Comparison of ENCODE assay signal across 11 cellular contexts in the genomic region with DNA sequence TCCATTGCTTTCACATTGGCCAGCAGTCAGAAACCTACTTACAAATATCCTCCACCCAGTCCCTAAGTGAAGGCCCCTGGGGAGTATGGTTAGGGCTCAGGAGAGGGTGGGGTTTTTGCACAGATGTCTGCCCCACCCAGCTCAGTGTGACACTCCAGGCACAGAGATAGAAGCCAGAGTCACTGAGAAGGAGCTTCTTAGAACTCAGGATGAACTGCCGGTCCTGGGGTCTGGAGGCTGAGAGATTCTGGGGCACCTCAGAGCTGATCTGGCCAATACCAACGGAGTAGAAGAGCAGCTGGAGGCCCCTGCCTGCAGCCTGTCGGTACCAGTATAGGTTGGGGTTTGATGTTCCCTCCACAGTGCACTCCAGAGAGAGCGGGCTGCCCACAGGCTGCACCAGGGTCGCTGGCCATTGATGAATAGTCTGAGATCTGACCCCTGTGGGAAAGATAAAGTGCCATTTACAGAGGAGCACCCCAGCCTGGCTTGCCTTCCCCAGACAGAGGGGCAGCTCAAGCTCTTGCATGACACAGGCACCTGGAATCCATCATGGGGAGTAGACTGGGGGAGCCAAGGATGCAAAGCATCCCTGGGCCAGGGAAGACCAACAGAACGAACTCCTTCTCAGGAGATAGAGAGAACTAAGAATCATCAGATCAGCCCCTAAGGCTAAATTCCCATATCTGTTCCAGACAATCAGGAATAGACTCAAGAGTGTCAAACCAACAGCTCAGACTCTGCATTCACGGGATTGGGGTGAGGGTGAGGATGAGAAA. TPM values are rescaled to one million over a fixed set of nuclear protein-coding genes. Genes with fewer than 3 reads are reported as not detected.
DNase-seq lines count a peak whose midpoint lies in the region; ATAC-seq, FAIRE-seq and TF ChIP-seq lines count a peak whose summit lies in the region.
"Had no signal": no experiment of that assay in that cellular context is flagged by ENCODE, and none has a peak within 500 bp of the region (broad histone marks: within the 10 kb centered on the region; RNA-seq: fewer than 3 reads in every experiment).

No MANE protein-coding gene starts in this region.

- H3K27ac ChIP-seq in PC-3 (ENCODE audit: low read length), result peak overlapping the region; percentile 98
- H3K27ac ChIP-seq in H1 (ENCODE audit: low read depth, low read length), result 0 out of 2 replicates have a peak overlapping the region, but pooled peaks have one; percentile 30
- no peak overlapping the region for H3K27ac ChIP-seq in right atrium auricular region
- no peak overlapping the region for H3K27ac ChIP-seq in substantia nigra (ENCODE audit: low read depth, low read length, poor library complexity, severe bottlenecking)
- no peak overlapping the region for H3K27ac ChIP-seq in aorta (ENCODE audit: low read depth in 1 of 2, low read length in 2 of 2)

- H3K9me2 ChIP-seq in PC-3 (replicated peaks; ENCODE audit: low read length), result no peaks in the 10 kb centered on the region

- no peak overlapping the region for H3K14ac ChIP-seq in H1 (ENCODE audit: insufficient read length)

- intact Hi-C loops in PC-3 (cut with micrococcal nuclease) (loop anchor here (1.0 to 5.0 kb wide), 4 partner anchors 23 to 210 kb away; no protein-coding TSS in a partner anchor), aorta (cut with DNase I) (no loop called here)

- no peak overlapping the region for H2BK15ac ChIP-seq in H1 (ENCODE audit: low read length)

- 50% methylated on average over 7 of the region's 7 CpGs; no CpG with 5 or more reads in 1 of the 2 experiments for WGBS in H1 (ENCODE audit: extremely low coverage in 1 of 2, insufficient coverage in 1 of 2, insufficient read length in 1 of 2, insufficient replicate concordance in 2 of 2, low coverage in 1 of 2, low lambda C conversion rate in 2 of 2, missing lambda C conversion rate in 1 of 2), 2 experiments
- WGBS in aorta, 2 donors, result 38 to 51% methylated on average over 7 of the region's 7 CpGs

- no peaks in the 10 kb centered on the region for H3K36me3 ChIP-seq in PC-3 (ENCODE audit: low read depth, low read length)
- H3K36me3 ChIP-seq in H1 (ENCODE audit: control insufficient read depth in 2 of 4, insufficient read depth in 4 of 4, low read length in 3 of 4), result no peaks in the 10 kb centered on the region; a peak in 1 of 8 replicates
- no peaks in the 10 kb centered on the region for H3K36me3 ChIP-seq in right atrium auricular region
- no peaks in the 10 kb centered on the region for H3K36me3 ChIP-seq in aorta (ENCODE audit: control insufficient read depth in 1 of 2, insufficient read depth in 2 of 2, low read length in 1 of 2)
- H3K36me3 ChIP-seq: Peyer's patch had no signal

- no peak for DNase-seq in stimulated activated naive CD8-positive, alpha-beta T cell treated with anti-CD3 and anti-CD28 coated beads, Interleukin-15, Interleukin-2, amounts not matched to agents 100 U/mL and 50 U/mL, for 24 hours
- DNase-seq in PC-3 (peak; percentile 11), H1 (ENCODE audit: low read depth in 1 of 2, low spot score in 2 of 2) (no peak), right atrium auricular region (ENCODE audit: low spot score) (no peak), substantia nigra (lab: John Stamatoyannopoulos, UW) (no peak), aorta (no peak)
- DNase-seq: anterior cingulate cortex had no signal

- H3K79me2 ChIP-seq in PC-3 (ENCODE audit: low read length) (peaks cover 10% of the 10 kb centered on the region; the same call in 1 of the 2 replicates), H1 (ENCODE audit: control insufficient read depth in 1 of 2, insufficient read depth in 2 of 2, low read length in 2 of 2) (no peaks in the 10 kb centered on the region)

- H4K8ac ChIP-seq in H1 (ENCODE audit: extremely low read depth, insufficient read depth, low read length), result peak overlapping the region; percentile 86; the same call in 1 of the 2 replicates

- no peak for TF ChIP-seq CTCF in PC-3 (conservative IDR thresholded peaks at IDR 0.05; ENCODE audit: low read depth, low read length)
- no peak for TF ChIP-seq CTCF in H1 (IDR thresholded peaks at IDR 0.05; ENCODE audit: control extremely low read depth in 1 of 3, insufficient read depth in 1 of 3, low read depth in 1 of 3, low read length in 3 of 3)
- TF ChIP-seq CTCF in right atrium auricular region (IDR thresholded peaks at IDR 0.05), result no peak

- H3K4me1 ChIP-seq in PC-3 (ENCODE audit: insufficient read depth, low read length) (peaks cover 65% of the 10 kb centered on the region), H1 (replicated peaks in 1 of 4; ENCODE audit: control insufficient read depth in 3 of 4, insufficient read depth in 4 of 4, low read length in 3 of 4) (peaks cover 10 to 23% (median 17%) of the 10 kb centered on the region in 4 experiments), right atrium auricular region (no peaks in the 10 kb centered on the region), aorta (ENCODE audit: control insufficient read depth in 1 of 2, insufficient read depth in 2 of 2, low read length in 2 of 2) (no peaks in the 10 kb centered on the region)

- H3K4me2 ChIP-seq in PC-3 (ENCODE audit: low read length) (peak overlapping the region; percentile 80), H1 (ENCODE audit: insufficient read depth in 1 of 2, low read depth in 2 of 2, low read length in 2 of 2) (peak overlapping the region; percentile 43 to 53; a peak in 3 of 4 replicates)

- no peak overlapping the region for H3K56ac ChIP-seq in H1 (replicated peaks; ENCODE audit: insufficient read length, low read depth, low read length)

- H3K27ac Mint-ChIP-seq in stimulated activated naive CD8-positive, alpha-beta T cell treated with anti-CD3 and anti-CD28 coated beads, Interleukin-15, Interleukin-2, amounts not matched to agents 100 ng/mL and 50 ng/mL, for 24 hours, result peak overlapping the region; percentile 100

- H4K91ac ChIP-seq in H1 (replicated peaks; ENCODE audit: insufficient read length, low read length), result peak overlapping the region; percentile 1

- H3K27me3 ChIP-seq in PC-3 (ENCODE audit: low read length) (no peaks in the 10 kb centered on the region), H1 (replicated peaks in 1 of 4; ENCODE audit: control insufficient read depth in 3 of 4, extremely low read depth in 1 of 4, insufficient read depth in 3 of 4, low read length in 3 of 4) (no peaks in the 10 kb centered on the region), right atrium auricular region (no peaks in the 10 kb centered on the region), aorta (ENCODE audit: control insufficient read depth in 1 of 2, insufficient read depth in 2 of 2, low read length in 1 of 2) (no peaks in the 10 kb centered on the region)
- H3K27me3 ChIP-seq: Peyer's patch had no signal

- FAIRE-seq in H1 (lab: Jason Lieb, UNC), result no peak

- peaks cover 75% of the 10 kb centered on the region for H3K4me1 Mint-ChIP-seq in stimulated activated naive CD8-positive, alpha-beta T cell treated with anti-CD3 and anti-CD28 coated beads, Interleukin-15, Interleukin-2, amounts not matched to agents 100 ng/mL and 50 ng/mL, for 24 hours (ENCODE audit: low read depth)

- H3K9me3 ChIP-seq in PC-3 (ENCODE audit: low read length) (no peaks in the 10 kb centered on the region), H1 (ENCODE audit: insufficient read depth in 2 of 2, low read depth in 1 of 2, low read length in 1 of 2) (no peaks in the 10 kb centered on the region), right atrium auricular region (no peaks in the 10 kb centered on the region), aorta (ENCODE audit: control insufficient read depth, low read length) (no peaks in the 10 kb centered on the region)
- H3K9me3 ChIP-seq: Peyer's patch had no signal

- POLR2A ChIA-PET in PC-3 (lab: Charles Lee; ENCODE audit: unreplicated experiment) (interaction anchor here (0.6 to 1.2 kb wide), 5 partner anchors 15 to 304 kb away, joined by 3 to 9 read pairs (median 5); no protein-coding TSS in a partner anchor), H1 (lab: Charles Lee; ENCODE audit: partially characterized antibody) (interaction anchor here (2.4 kb wide), 1 partner anchor 16 kb away, joined by 18 read pairs; no protein-coding TSS in a partner anchor)

- TF ChIP-seq EP300 in H1 (IDR thresholded peaks at IDR 0.05; ENCODE audit: borderline replicate concordance in 1 of 2, low read depth in 2 of 2, low read length in 2 of 2), result no peak

- peak overlapping the region; percentile 30 for H2BK120ac ChIP-seq in H1 (replicated peaks; ENCODE audit: low read depth, low read length)

- no peak overlapping the region for H3K4ac ChIP-seq in H1 (replicated peaks; ENCODE audit: insufficient read length, low read depth, low read length)

- peak overlapping the region; percentile 88 for H3K18ac ChIP-seq in H1 (ENCODE audit: extremely low read depth, low read length)

- peak overlapping the region; percentile 87; the same call in 1 of the 2 replicates for H2BK5ac ChIP-seq in H1 (ENCODE audit: low read depth, low read length)

- no peak for ATAC-seq in stimulated activated naive CD8-positive, alpha-beta T cell treated with anti-CD3 and anti-CD28 coated beads, Interleukin-15, Interleukin-2, amounts not matched to agents 100 U/mL and 50 U/mL, for 24 hours
- ATAC-seq in PC-3 (no peak), GM21528 (IDR thresholded peaks at IDR 0.05; ENCODE audit: low FRiP score, unreplicated experiment) (no peak), aorta (ENCODE audit: low FRiP score) (no peak)

- no peaks in the 10 kb centered on the region for H3K9me3 Mint-ChIP-seq in stimulated activated naive CD8-positive, alpha-beta T cell treated with anti-CD3 and anti-CD28 coated beads, Interleukin-15, Interleukin-2, amounts not matched to agents 100 ng/mL and 50 ng/mL, for 24 hours

- peak overlapping the region; percentile 67 for H3K4me3 Mint-ChIP-seq in stimulated activated naive CD8-positive, alpha-beta T cell treated with anti-CD3 and anti-CD28 coated beads, Interleukin-15, Interleukin-2, amounts not matched to agents 100 ng/mL and 50 ng/mL, for 24 hours

- H2AFZ ChIP-seq in PC-3 (ENCODE audit: low read length) (no peak overlapping the region), H1 (ENCODE audit: low read length) (no peak overlapping the region)

- BruUV-seq in PC-3 (replicated peaks; lab: Mats Ljungman, UMichigan), result TSS peak; percentile 85

- peak overlapping the region; percentile 98 for H3K9ac ChIP-seq in PC-3 (ENCODE audit: low read length)
- no peak overlapping the region; a peak in 2 of 7 replicates for H3K9ac ChIP-seq in H1 (replicated peaks in 1 of 4; ENCODE audit: extremely low read depth in 1 of 4, low read depth in 3 of 4, low read length in 3 of 4)

- CTCF ChIA-PET in PC-3 (lab: Charles Lee) (interaction anchor here (0.7 to 8.1 kb wide), 6 partner anchors 23 to 209 kb away, joined by 3 to 90 read pairs (median 10); no protein-coding TSS in a partner anchor), H1 (lab: Charles Lee; ENCODE audit: partially characterized antibody) (interaction anchor here (0.6 to 18.9 kb wide), 37 partner anchors 8 to 286 kb away, joined by 3 to 430 read pairs (median 5); partner anchors contain the start of gene PRSS2)

- TF ChIP-seq RAD21 in H1 (IDR thresholded peaks at IDR 0.05 in 1 of 2, conservative IDR thresholded peaks at IDR 0.05 in 1 of 2; ENCODE audit: low read depth in 2 of 2, low read length in 2 of 2), result no peak

- peak overlapping the region; percentile 15; the same call in 1 of the 2 replicates for H2BK20ac ChIP-seq in H1 (ENCODE audit: low read length)

- H3K23ac ChIP-seq in H1 (ENCODE audit: insufficient read length), result no peak overlapping the region

- H3F3A ChIP-seq in PC-3 (ENCODE audit: low read length, unreplicated experiment), result peaks cover 18% of the 10 kb centered on the region

- peak overlapping the region; percentile 41 for H3K4me3 ChIP-seq in PC-3 (ENCODE audit: low read length)
- peak overlapping the region in 3 of 4 experiments; percentile 9 to 14 (median 12); a peak in 2 of 8 replicates for H3K4me3 ChIP-seq in H1 (ENCODE audit: extremely low read depth in 1 of 4, insufficient read depth in 2 of 4, low read depth in 3 of 4, low read length in 4 of 4)
- H3K4me3 ChIP-seq in right atrium auricular region, result no peak overlapping the region
- no peak overlapping the region for H3K4me3 ChIP-seq in aorta (ENCODE audit: low read length in 2 of 2)

- peak overlapping the region; percentile 94 for H2BK12ac ChIP-seq in H1 (ENCODE audit: low read depth, low read length)

- TF ChIP-seq POLR2A in H1 (IDR thresholded peaks at IDR 0.05; ENCODE audit: control extremely low read depth in 1 of 2, low read depth in 2 of 2, low read length in 2 of 2), result no peak

- peaks cover 4% of the 10 kb centered on the region for H3K36me3 Mint-ChIP-seq in stimulated activated naive CD8-positive, alpha-beta T cell treated with anti-CD3 and anti-CD28 coated beads, Interleukin-15, Interleukin-2, amounts not matched to agents 100 ng/mL and 50 ng/mL, for 24 hours (ENCODE audit: low read depth)

- H3K23me2 ChIP-seq in H1 (ENCODE audit: low read depth, low read length), result no peaks in the 10 kb centered on the region

- no peaks in the 10 kb centered on the region for H3K27me3 Mint-ChIP-seq in stimulated activated naive CD8-positive, alpha-beta T cell treated with anti-CD3 and anti-CD28 coated beads, Interleukin-15, Interleukin-2, amounts not matched to agents 100 ng/mL and 50 ng/mL, for 24 hours

- 0 out of 2 replicates have a peak overlapping the region, but pooled peaks have one; percentile 4 for H2AK5ac ChIP-seq in H1 (ENCODE audit: low read depth, low read length)

- H4K5ac ChIP-seq in H1 (ENCODE audit: insufficient read length, low read depth, low read length), result no peak overlapping the region

- no peaks in the 10 kb centered on the region for H3K79me1 ChIP-seq in H1 (ENCODE audit: low read depth, low read length)

- no peaks in the 10 kb centered on the region for H4K20me1 ChIP-seq in PC-3 (ENCODE audit: low read length)
- H4K20me1 ChIP-seq in H1 (replicated peaks in 1 of 2; ENCODE audit: control insufficient read depth in 1 of 2, insufficient read depth in 2 of 2, low read length in 2 of 2), result no peaks in the 10 kb centered on the region

RNA-seq across cellular contexts. Expression of gene PRSS2, which starts 41.9 kb away (rescaled TPM):
- 0.40 TPM in 1 of 2 replicates, not detected in the other for total RNA-seq in PC-3 (2014; rRNA removed)
- total RNA-seq in H1 (2021; fragmentation: NEBNext Ultra II Directional; extraction: Animal tissue kit (Norgen Biotek cat#: 25700)), result not detected in 2 replicates
- not detected in 2 replicates for polyA plus RNA-seq in H1 (2011; rRNA removed)
- polyA plus RNA-seq in H1 (2011; cell fraction: cytosol; rRNA removed), result 0.10 TPM
- not detected for polyA plus RNA-seq in H1 (2011; cell fraction: nucleus; rRNA removed)
- polyA plus RNA-seq in H1 (2012, experiment 1 of 2), result not detected in 4 replicates
- polyA plus RNA-seq in H1 (2012, experiment 2 of 2), result 0.26 TPM
- polyA plus RNA-seq in H1 (2013, experiment 1 of 2), result not detected
- polyA plus RNA-seq in H1 (2013, experiment 2 of 2), result not detected
- not detected in 2 replicates for polyA minus RNA-seq in H1 (2011; rRNA and poly(A)+ RNA removed)
- polyA minus RNA-seq in H1 (2011; cell fraction: cytosol; rRNA and poly(A)+ RNA removed), result not detected
- polyA minus RNA-seq in H1 (2011; cell fraction: nucleus; rRNA and poly(A)+ RNA removed), result not detected
- under 1 TPM in 1 of 2 donors, not detected in 1; 0.51 TPM for total RNA-seq in right atrium auricular region
- total RNA-seq in aorta, result 10 to 100 TPM in 1 of 2 donors, 1 to 10 TPM in 1; 9.3 to 12.0 TPM
- 10 to 100 TPM; 19.1 to 24.4 TPM for polyA plus RNA-seq in aorta
- polyA plus RNA-seq: BJ had no signal

RNA-seq across cellular contexts. Expression of gene EPHB6, which starts 42.2 kb away (rescaled TPM):
- total RNA-seq in PC-3 (2014; rRNA removed), result 30.5 and 48.2 TPM in 2 replicates
- total RNA-seq in H1 (2021; fragmentation: NEBNext Ultra II Directional; extraction: Animal tissue kit (Norgen Biotek cat#: 25700)), result 19.7 TPM in 2 replicates
- polyA plus RNA-seq in H1 (2011; rRNA removed), result 19.7 and 27.3 TPM in 2 replicates
- polyA plus RNA-seq in H1 (2011; cell fraction: cytosol; rRNA removed), result 19.9 TPM
- polyA plus RNA-seq in H1 (2011; cell fraction: nucleus; rRNA removed), result 78.8 TPM
- polyA plus RNA-seq in H1 (2012, experiment 1 of 2), result 9.1 to 24.6 TPM (median 19.3 TPM) in 4 replicates
- 11.1 TPM for polyA plus RNA-seq in H1 (2012, experiment 2 of 2)
- 12.7 TPM for polyA plus RNA-seq in H1 (2013, experiment 1 of 2)
- 13.6 TPM for polyA plus RNA-seq in H1 (2013, experiment 2 of 2)
- polyA minus RNA-seq in H1 (2011; rRNA and poly(A)+ RNA removed), result 10.9 and 16.7 TPM in 2 replicates
- polyA minus RNA-seq in H1 (2011; cell fraction: cytosol; rRNA and poly(A)+ RNA removed), result 16.1 TPM
- polyA minus RNA-seq in H1 (2011; cell fraction: nucleus; rRNA and poly(A)+ RNA removed), result 17.5 TPM
- total RNA-seq in right atrium auricular region, result 10 to 100 TPM in 1 of 2 donors, 1 to 10 TPM in 1; 8.2 to 19.4 TPM
- total RNA-seq in aorta, result 10 to 100 TPM; 11.6 to 17.7 TPM
- polyA plus RNA-seq in aorta, result 100 to 1,000 TPM in 1 of 2 donors, 10 to 100 TPM in 1; 12.1 to 125 TPM

Comparison
In these comparisons a context has a peak if more than half of its experiments do, and no peak if none do; other contexts are left out.
1. H3K27ac ChIP-seq: peak in PC-3 (single experiment) and H1 (single experiment); none in right atrium auricular region (0 of 2), substantia nigra (single experiment) and aorta (0 of 2).
2. H3K4me3 ChIP-seq: peak in PC-3 (single experiment) and H1 (3 of 4); none in right atrium auricular region (0 of 2) and aorta (0 of 2).